In the genomic region with DNA sequence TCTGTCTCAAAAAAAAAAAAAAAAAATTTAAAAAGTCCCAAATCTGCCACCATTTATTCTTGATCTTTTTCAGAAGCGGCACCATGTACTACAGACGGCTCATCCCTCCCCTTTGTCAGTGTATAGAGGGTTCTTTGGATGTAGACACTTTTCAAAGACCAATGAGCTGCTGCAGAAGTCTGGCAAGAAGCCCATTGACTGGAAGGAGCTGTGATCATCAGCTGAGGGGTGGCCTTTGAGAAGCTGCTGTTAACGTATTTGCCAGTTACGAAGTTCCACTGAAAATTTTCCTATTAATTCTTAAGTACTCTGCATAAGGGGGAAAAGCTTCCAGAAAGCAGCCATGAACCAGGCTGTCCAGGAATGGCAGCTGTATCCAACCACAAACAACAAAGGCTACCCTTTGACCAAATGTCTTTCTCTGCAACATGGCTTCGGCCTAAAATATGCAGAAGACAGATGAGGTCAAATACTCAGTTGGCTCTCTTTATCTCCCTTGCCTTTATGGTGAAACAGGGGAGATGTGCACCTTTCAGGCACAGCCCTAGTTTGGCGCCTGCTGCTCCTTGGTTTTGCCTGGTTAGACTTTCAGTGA, we compare ENCODE assay signal across 10 cellular contexts. TPM values are rescaled to one million over a fixed set of nuclear protein-coding genes. Genes with fewer than 3 reads are reported as not detected.
A peak's percentile ranks its signal among the peaks of the same experiment; 100 is the strongest.
DNase-seq lines count a peak whose midpoint lies in the region; ATAC-seq, FAIRE-seq and TF ChIP-seq lines count a peak whose summit lies in the region.
"Had no signal": no experiment of that assay in that cellular context is flagged by ENCODE, and none has a peak within 500 bp of the region (broad histone marks: within the 10 kb centered on the region; RNA-seq: fewer than 3 reads in every experiment).

No MANE protein-coding gene starts in this region.

- POLR2A ChIA-PET in HEK293 (lab: Yijun Ruan, JAX), result interaction anchor here (0.7 kb wide), 1 partner anchor 441 kb away, joined by 4 read pairs; no protein-coding TSS in a partner anchor

- H3K4me1 ChIP-seq in HEK293 (ENCODE audit: control insufficient read depth, insufficient read depth, low read length) (peaks cover 11% of the 10 kb centered on the region), adipocyte (ENCODE audit: control insufficient read depth, insufficient read depth, low read length) (peaks cover 44% of the 10 kb centered on the region), kidney (ENCODE audit: control insufficient read depth in 1 of 2, insufficient read depth in 1 of 2, low read depth in 1 of 2, low read length in 2 of 2) (peaks cover 14 to 17% of the 10 kb centered on the region in 2 donors), stomach (peaks cover 35 to 43% (median 37%) of the 10 kb centered on the region in 4 donors), BE2C (peaks cover 10% of the 10 kb centered on the region)

- ATAC-seq in HG02852 (IDR thresholded peaks at IDR 0.05; ENCODE audit: unreplicated experiment) (no peak), HG02970 (IDR thresholded peaks at IDR 0.05; ENCODE audit: low FRiP score, unreplicated experiment) (no peak)

- TF ChIP-seq CTCF in HEK293 (tag by site-specific recombination; IDR thresholded peaks at IDR 0.05) (no peak), kidney (IDR thresholded peaks at IDR 0.05; ENCODE audit: borderline replicate concordance, extremely low read depth, insufficient read depth) (no peak), stomach (IDR thresholded peaks at IDR 0.05) (no peak), BE2C (IDR thresholded peaks at IDR 0.05; ENCODE audit: low read depth, low read length) (no peak)

- 82 to 91% (median 89%) methylated on average over 6 of the region's 6 CpGs for WGBS in stomach, 5 donors

- H3K36me3 ChIP-seq in HEK293 (ENCODE audit: control insufficient read depth in 2 of 2, insufficient read depth in 1 of 2, low read length in 2 of 2), result peaks cover 31 to 51% of the 10 kb centered on the region in 2 experiments
- peaks cover 48% of the 10 kb centered on the region for H3K36me3 ChIP-seq in adipocyte (ENCODE audit: control insufficient read depth, insufficient read depth, low read length, severe bottlenecking)
- peaks cover 8 to 18% of the 10 kb centered on the region in 2 donors for H3K36me3 ChIP-seq in kidney (ENCODE audit: control insufficient read depth in 1 of 2, insufficient read depth in 2 of 2, low read length in 2 of 2)
- peaks cover 22 to 53% (median 50%) of the 10 kb centered on the region in 4 donors for H3K36me3 ChIP-seq in stomach
- peaks cover 45% of the 10 kb centered on the region for H3K36me3 ChIP-seq in BE2C

- no peaks in the 10 kb centered on the region for H3K9me3 ChIP-seq in HEK293 (ENCODE audit: control insufficient read depth, insufficient read depth, low read depth, low read length)
- no peaks in the 10 kb centered on the region for H3K9me3 ChIP-seq in adipocyte (ENCODE audit: control insufficient read depth, low read length)
- no peaks in the 10 kb centered on the region for H3K9me3 ChIP-seq in kidney (ENCODE audit: control insufficient read depth in 1 of 2, low read length in 2 of 2)
- H3K9me3 ChIP-seq in stomach, result no peaks in the 10 kb centered on the region
- H3K9me3 ChIP-seq in BE2C, result no peaks in the 10 kb centered on the region

- H3K27me3 ChIP-seq in adipocyte (replicated peaks; ENCODE audit: control insufficient read depth, insufficient read depth, low read length) (no peaks in the 10 kb centered on the region), stomach (no peaks in the 10 kb centered on the region), BE2C (no peaks in the 10 kb centered on the region)

- no peak for TF ChIP-seq POLR2A in stomach (IDR thresholded peaks at IDR 0.05)

- H3K9ac ChIP-seq in adipocyte (ENCODE audit: low read length) (peak overlapping the region; percentile 77), kidney (ENCODE audit: low read length in 2 of 2) (peak overlapping the region in 1 of 2 donors; percentile 56)

- CTCF ChIA-PET in HEK293 (lab: Yijun Ruan, JAX), result interaction anchor here (0.6 to 0.9 kb wide), 2 partner anchors 11 to 259 kb away, joined by 3 read pairs; no protein-coding TSS in a partner anchor

- intact Hi-C loops in kidney (cut with DNase I), result no loop called here
- intact Hi-C loops in stomach (cut with DNase I; ENCODE audit: low total_unique reads), result no loop called here

- H3K4me3 ChIP-seq in HEK293 (ENCODE audit: low read depth, low read length) (no peak overlapping the region), adipocyte (ENCODE audit: low read length) (no peak overlapping the region), kidney (ENCODE audit: low read length in 2 of 2) (no peak overlapping the region), stomach (no peak overlapping the region), BE2C (ENCODE audit: low read depth, low read length) (no peak overlapping the region)

- no peak for TF ChIP-seq EP300 in stomach (IDR thresholded peaks at IDR 0.05)

- no peak for DNase-seq in adipocyte (ENCODE audit: low read depth)
- DNase-seq in kidney, result no peak
- DNase-seq in stomach, result no peak
- DNase-seq in BE2C, result no peak
- DNase-seq: NCI-H1930, SHP77 treated with DMSO at 0.1 percent for 48 hours had no signal

- FAIRE-seq in kidney (lab: Jason Lieb, UNC), result no peak
- FAIRE-seq: colon had no signal

- H3K27ac ChIP-seq in HEK293 (ENCODE audit: extremely low read depth, low read depth, low read length) (peak overlapping the region; percentile 46; the same call in 1 of the 2 replicates), kidney (ENCODE audit: low read depth in 2 of 2, low read length in 2 of 2) (peak overlapping the region; percentile 97 to 98), stomach (peak overlapping the region; percentile 43 to 95 (median 93))

TF ChIP-seq in HEK293, 187 proteins besides CTCF, POLR2A, EP300 and RAD21:
- TF ChIP-seq ZNF654 (tag by site-specific recombination; IDR thresholded peaks at IDR 0.05; ENCODE audit: low read depth) (no peak), ZNF776 (tag by site-specific recombination; IDR thresholded peaks at IDR 0.05; ENCODE audit: borderline replicate concordance) (no peak), ZNF518A (tag by site-specific recombination; conservative IDR thresholded peaks at IDR 0.05; ENCODE audit: low read depth) (no peak), ZNF341 (tag by site-specific recombination; IDR thresholded peaks at IDR 0.05; ENCODE audit: low read depth) (peak; percentile 60)

RNA-seq across cellular contexts. Expression of gene ACACB, which starts 6.5 kb away (rescaled TPM):
- total RNA-seq in kidney, result 56.8 TPM
- 13.8 TPM for polyA plus RNA-seq in kidney (ENCODE audit: insufficient read depth, low read depth, low replicate concordance)
- 1,000 to 10,000 TPM in 1 of 5 donors, 100 to 1,000 TPM in 1, 10 to 100 TPM in 3; 47.2 to 2,520 (median 84.1) TPM for total RNA-seq in stomach
- polyA plus RNA-seq in stomach, result 10 to 100 TPM in 2 of 3 donors, 1 to 10 TPM in 1; 6.1 to 15.0 (median 11.9) TPM
- 3.0 TPM for polyA plus RNA-seq in BE2C (2012; ENCODE audit: insufficient read depth, insufficient read length, low read depth)

RNA-seq across cellular contexts. Expression of gene UNG, which starts 12.5 kb away (rescaled TPM):
- total RNA-seq in kidney (24.9 TPM), stomach (10 to 100 TPM; 13.8 to 27.2 (median 16.9) TPM)
- polyA plus RNA-seq in kidney (ENCODE audit: insufficient read depth, low read depth, low replicate concordance) (30.3 TPM), stomach (10 to 100 TPM; 18.4 to 20.6 (median 18.8) TPM)
- polyA plus RNA-seq in BE2C (2012; ENCODE audit: insufficient read depth, insufficient read length, low read depth), result 13.2 TPM

RNA-seq across cellular contexts. Expression of gene ALKBH2, which starts 16.6 kb away (rescaled TPM):
- total RNA-seq in kidney (14.7 TPM), stomach (10 to 100 TPM in 4 of 5 donors, not detected in 1; 12.3 to 28.1 (median 22.0) TPM)
- polyA plus RNA-seq in kidney (ENCODE audit: insufficient read depth, low read depth, low replicate concordance) (18.8 TPM), stomach (10 to 100 TPM; 17.0 to 33.3 (median 22.3) TPM)
- 131 TPM for polyA plus RNA-seq in BE2C (2012; ENCODE audit: insufficient read depth, insufficient read length, low read depth)

RNA-seq across cellular contexts. Expression of gene USP30, which starts 57.5 kb away (rescaled TPM):
- total RNA-seq in kidney (16.1 TPM), stomach (10 to 100 TPM; 10.3 to 41.4 (median 12.9) TPM)
- polyA plus RNA-seq in kidney (ENCODE audit: insufficient read depth, low read depth, low replicate concordance) (9.6 TPM), stomach (1 to 10 TPM; 3.2 to 5.7 (median 3.4) TPM)
- polyA plus RNA-seq in BE2C (2012; ENCODE audit: insufficient read depth, insufficient read length, low read depth), result 26.4 TPM

Comparison
In these comparisons a context has a peak if more than half of its experiments do, and no peak if none do; other contexts are left out.
1. H3K27ac ChIP-seq: peak in every context shown above with its lines; median percentile 98 in kidney; 93 in stomach; 46 in HEK293.